In the genomic region with DNA sequence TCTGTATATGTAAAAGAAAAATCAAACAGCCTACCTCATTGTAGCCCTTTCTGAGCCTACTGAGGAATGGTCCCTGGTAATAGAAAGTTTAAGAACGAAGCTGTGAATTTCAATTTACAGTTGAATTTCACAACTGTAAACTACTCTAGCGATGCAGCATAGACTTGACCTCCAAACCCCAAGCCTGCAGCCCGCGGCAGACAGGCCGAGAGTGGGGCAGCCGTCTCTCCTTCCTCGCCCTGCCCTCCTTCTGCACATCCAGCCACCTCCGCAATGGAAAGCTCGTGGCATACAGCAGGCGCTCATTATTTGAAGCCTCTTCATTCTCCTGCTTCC, we compare ENCODE assay signal across 9 cellular contexts. TPM values are rescaled to one million over a fixed set of nuclear protein-coding genes. Genes with fewer than 3 reads are reported as not detected.
DNase-seq lines count a peak whose midpoint lies in the region; ATAC-seq, FAIRE-seq and TF ChIP-seq lines count a peak whose summit lies in the region.
"Had no signal": no experiment of that assay in that cellular context is flagged by ENCODE, and none has a peak within 500 bp of the region (broad histone marks: within the 10 kb centered on the region; RNA-seq: fewer than 3 reads in every experiment).

No MANE protein-coding gene starts in this region.

- TF ChIP-seq CTCF in CD4-positive, alpha-beta T cell (IDR thresholded peaks at IDR 0.05), result no peak
- no peak for TF ChIP-seq CTCF in right lobe of liver (IDR thresholded peaks at IDR 0.05)
- no peak for TF ChIP-seq CTCF in upper lobe of right lung (IDR thresholded peaks at IDR 0.05)

- DNase-seq in CD4-positive, alpha-beta T cell, result no peak
- DNase-seq in activated naive CD8-positive, alpha-beta T cell treated with anti-CD3 and anti-CD28 coated beads, Interleukin-2, amount 50 U/mL, for 24 hours, result no peak
- DNase-seq in right lobe of liver (no peak), upper lobe of right lung (no peak), urothelium cell line (ENCODE audit: low spot score) (no peak), NCI-H82 (lab: John Stamatoyannopoulos, UW) (no peak)
- no peak for DNase-seq in activated CD4-positive, alpha-beta T cell treated with anti-CD3 and anti-CD28 coated beads for 1 hour

- H3K27ac Mint-ChIP-seq in CD4-positive, alpha-beta T cell, result no peak overlapping the region
- H3K27ac Mint-ChIP-seq in activated naive CD8-positive, alpha-beta T cell treated with anti-CD3 and anti-CD28 coated beads, Interleukin-2, amount 50 U/mL, for 24 hours, result no peak overlapping the region

- peak overlapping the region; percentile 93 for H3K4me3 Mint-ChIP-seq in CD4-positive, alpha-beta T cell
- H3K4me3 Mint-ChIP-seq in activated naive CD8-positive, alpha-beta T cell treated with anti-CD3 and anti-CD28 coated beads, Interleukin-2, amount 50 U/mL, for 24 hours, result peak overlapping the region; percentile 85

- H3K4me3 ChIP-seq in right lobe of liver, result peak overlapping the region; percentile 55 to 70 (median 66)
- H3K4me3 ChIP-seq in upper lobe of right lung, result peak overlapping the region; percentile 67

- intact Hi-C loops in CD4-positive, alpha-beta T cell (cut with DNase I, micrococcal nuclease), result loop anchor here (2.0 to 5.0 kb wide), 2 partner anchors 98 to 272 kb away; no protein-coding TSS in a partner anchor
- intact Hi-C loops in right lobe of liver (cut with DNase I), result no loop called here
- intact Hi-C loops in upper lobe of right lung (cut with DNase I), result no loop called here

- CTCF ChIA-PET in CD4-positive, alpha-beta T cell (lab: Charles Lee), result interaction anchor here (0.5 to 2.6 kb wide), 32 partner anchors 8 to 1850 kb away, joined by 3 to 23 read pairs (median 4); partner anchors contain the start of genes RNASE2, RNASE4 and TMEM253

- no peak for TF ChIP-seq POLR2A in right lobe of liver (IDR thresholded peaks at IDR 0.05)

- FAIRE-seq in urothelium cell line (lab: Jason Lieb, UNC), result no peak
- FAIRE-seq: islet of Langerhans had no signal

- no peak for ATAC-seq in CD4-positive, alpha-beta T cell (ENCODE audit: poor library complexity)
- ATAC-seq in HG02759 (IDR thresholded peaks at IDR 0.05; ENCODE audit: unreplicated experiment) (peak; percentile 4), right lobe of liver (peak in 3 of 4 donors; percentile 1 to 29 (median 5)), upper lobe of right lung (peak; percentile 3)
- no peak for ATAC-seq in activated naive CD8-positive, alpha-beta T cell treated with anti-CD3 and anti-CD28 coated beads, Interleukin-2, amount 50 U/mL, for 24 hours

- H3K9me3 Mint-ChIP-seq in CD4-positive, alpha-beta T cell, result no peaks in the 10 kb centered on the region
- no peaks in the 10 kb centered on the region for H3K9me3 Mint-ChIP-seq in activated naive CD8-positive, alpha-beta T cell treated with anti-CD3 and anti-CD28 coated beads, Interleukin-2, amount 50 U/mL, for 24 hours

- H3K27me3 Mint-ChIP-seq in CD4-positive, alpha-beta T cell, result peaks cover 42% of the 10 kb centered on the region
- H3K27me3 Mint-ChIP-seq in activated naive CD8-positive, alpha-beta T cell treated with anti-CD3 and anti-CD28 coated beads, Interleukin-2, amount 50 U/mL, for 24 hours, result peaks cover 36% of the 10 kb centered on the region

- no peak overlapping the region for H3K27ac ChIP-seq in CD4-positive, alpha-beta T cell (ENCODE audit: low read depth, low read length)
- H3K27ac ChIP-seq in right lobe of liver, result peak overlapping the region in 1 of 3 donors; percentile 55
- H3K27ac ChIP-seq in upper lobe of right lung, result peak overlapping the region; percentile 74

- H3K36me3 Mint-ChIP-seq in CD4-positive, alpha-beta T cell (ENCODE audit: low read depth), result no peaks in the 10 kb centered on the region
- no peaks in the 10 kb centered on the region for H3K36me3 Mint-ChIP-seq in activated naive CD8-positive, alpha-beta T cell treated with anti-CD3 and anti-CD28 coated beads, Interleukin-2, amount 50 U/mL, for 24 hours (ENCODE audit: low read depth)

- peaks cover 0 to 12% (median 2%) of the 10 kb centered on the region in 4 donors for H3K4me1 ChIP-seq in right lobe of liver
- peaks cover 6% of the 10 kb centered on the region for H3K4me1 ChIP-seq in upper lobe of right lung

- peaks cover 15% of the 10 kb centered on the region for H3K4me1 Mint-ChIP-seq in CD4-positive, alpha-beta T cell (ENCODE audit: low read depth)
- H3K4me1 Mint-ChIP-seq in activated naive CD8-positive, alpha-beta T cell treated with anti-CD3 and anti-CD28 coated beads, Interleukin-2, amount 50 U/mL, for 24 hours, result peaks cover 12% of the 10 kb centered on the region

- peaks cover 12% of the 10 kb centered on the region for H3K27me3 ChIP-seq in CD4-positive, alpha-beta T cell (ENCODE audit: control insufficient read depth, insufficient read depth, low read length)
- H3K27me3 ChIP-seq in right lobe of liver (no peaks in the 10 kb centered on the region), upper lobe of right lung (no peaks in the 10 kb centered on the region)

- H3K36me3 ChIP-seq in right lobe of liver (no peaks in the 10 kb centered on the region), upper lobe of right lung (no peaks in the 10 kb centered on the region)

- H3K9me3 ChIP-seq in CD4-positive, alpha-beta T cell (ENCODE audit: control insufficient read depth, low read length), result no peaks in the 10 kb centered on the region
- H3K9me3 ChIP-seq in right lobe of liver (no peaks in the 10 kb centered on the region), upper lobe of right lung (no peaks in the 10 kb centered on the region)

- POLR2A ChIA-PET in CD4-positive, alpha-beta T cell (lab: Charles Lee), result interaction anchor here (0.8 to 1.7 kb wide), 4 partner anchors 14 to 134 kb away, joined by 3 to 4 read pairs (median 4); no protein-coding TSS in a partner anchor

- WGBS in right lobe of liver (ENCODE audit: insufficient coverage, low coverage, low lambda C conversion rate, missing lambda C conversion rate), result 8% methylated on average over 10 of the region's 10 CpGs

RNA-seq across cellular contexts. Expression of gene RNASE2, which starts 15.3 kb away (rescaled TPM):
- under 1 TPM; 0.34 to 0.36 TPM for total RNA-seq in CD4-positive, alpha-beta T cell
- total RNA-seq in right lobe of liver (1 to 10 TPM in 2 of 6 experiments, under 1 TPM in 3, not detected in 1; 0.29 to 1.7 (median 0.81) TPM), upper lobe of right lung (4.1 TPM)

RNA-seq across cellular contexts. Expression of gene METTL17, which starts 19.2 kb away (rescaled TPM):
- total RNA-seq in CD4-positive, alpha-beta T cell, result 10 to 100 TPM; 92.0 to 94.8 TPM
- total RNA-seq in right lobe of liver (10 to 100 TPM; 27.5 to 70.7 (median 34.6) TPM), upper lobe of right lung (51.0 TPM)

RNA-seq across cellular contexts. Expression of gene SLC39A2, which starts 28.5 kb away (rescaled TPM):
- not detected for total RNA-seq in CD4-positive, alpha-beta T cell
- not detected for total RNA-seq in right lobe of liver
- not detected for total RNA-seq in upper lobe of right lung

RNA-seq across cellular contexts. Expression of gene NDRG2, which starts 54.2 kb away (rescaled TPM):
- total RNA-seq in CD4-positive, alpha-beta T cell, result 10 to 100 TPM; 26.7 to 28.6 TPM
- total RNA-seq in right lobe of liver, result 100 to 1,000 TPM in 5 of 6 experiments, 10 to 100 TPM in 1; 92.2 to 255 (median 192) TPM
- 127 TPM for total RNA-seq in upper lobe of right lung

RNA-seq across cellular contexts. Expression of gene TPPP2, which starts 59.4 kb away (rescaled TPM):
- not detected for total RNA-seq in CD4-positive, alpha-beta T cell
- 1 to 10 TPM in 3 of 6 experiments, under 1 TPM in 3; 0.24 to 3.4 (median 1.6) TPM for total RNA-seq in right lobe of liver
- not detected for total RNA-seq in upper lobe of right lung

Comparison
In these comparisons a context has a peak if more than half of its experiments do, and no peak if none do; other contexts are left out.
1. ATAC-seq: peak in HG02759 (single experiment), right lobe of liver (3 of 4) and upper lobe of right lung (single experiment); none in CD4-positive, alpha-beta T cell (single experiment) and activated naive CD8-positive, alpha-beta T cell treated with anti-CD3 and anti-CD28 coated beads, Interleukin-2, amount 50 U/mL, for 24 hours (single experiment).
2. intact Hi-C loops: an anchor here in CD4-positive, alpha-beta T cell (2.0 to 5.0 kb wide); none called in right lobe of liver and upper lobe of right lung.